Comparison of ENCODE assay signal across 20 cellular contexts in genomic region chr10:51171946-51172345, GRCh38.
A peak's percentile ranks its signal among the peaks of the same experiment; 100 is the strongest.
DNase-seq lines count a peak whose midpoint lies in the region; TF ChIP-seq lines count a peak whose summit lies in the region.
"Had no signal": no experiment of that assay in that cellular context is flagged by ENCODE, and none has a peak within 500 bp of the region (broad histone marks: within the 10 kb centered on the region; RNA-seq: fewer than 3 reads in every experiment).

No MANE protein-coding gene starts in this region.

- TF ChIP-seq POLR2A in uterus (IDR thresholded peaks at IDR 0.05): no peak

- H3K4me3 ChIP-seq in ascending aorta: no peak overlapping the region
- no peak overlapping the region for H3K4me3 ChIP-seq in fibroblast of villous mesenchyme (ENCODE audit: low read depth, low read length)
- no peak overlapping the region for H3K4me3 ChIP-seq in uterus
- H3K4me3 ChIP-seq: BLaER1, cardiac muscle cell, MG63, SJCRH30, thyroid gland had no signal

- H3K9me3 ChIP-seq in ascending aorta: no peaks in the 10 kb centered on the region
- H3K9me3 ChIP-seq in uterus: no peaks in the 10 kb centered on the region
- H3K9me3 ChIP-seq: BLaER1, MG63, SJCRH30, thyroid gland had no signal

- DNase-seq in HCEC 1CT (peak; percentile 85), ascending aorta (ENCODE audit: low spot score in 2 of 2) (no peak), fibroblast of villous mesenchyme (ENCODE audit: low read depth) (peak; percentile 74), uterus (no peak), amniotic stem cell (lab: John Stamatoyannopoulos, UW) (no peak), NCI-H1930 (lab: John Stamatoyannopoulos, UW) (no peak), AML-193 (lab: John Stamatoyannopoulos, UW) (no peak)
- DNase-seq: activated CD4-positive, alpha-beta T cell treated with anti-CD3 and anti-CD28 coated beads, Interleukin-2, amount 10 ng/mL, durations not matched to agents 7 days and 5 days; MG63; NCI-H1417 treated with DMSO at 0.1 percent for 48 hours; NCI-H748 treated with DMSO at 0.1 percent for 48 hours; posterior cingulate gyrus; SJCRH30; stimulated activated CD4-positive, alpha-beta T cell treated with anti-CD3 and anti-CD28 coated beads, Interleukin-1b, Interleukin-23, amount 100 ng/mL, for 48 hours; stimulated activated naive CD4-positive, alpha-beta T cell; thyroid gland had no signal

- intact Hi-C loops in ascending aorta (cut with DNase I): no loop called here
- intact Hi-C loops in uterus (cut with DNase I; ENCODE audit: low total_unique reads): no loop called here

- peak overlapping the region; percentile 12 to 62 for H3K27ac ChIP-seq in ascending aorta
- peak overlapping the region; percentile 5 to 44 for H3K27ac ChIP-seq in uterus
- H3K27ac ChIP-seq: BLaER1, cardiac muscle cell, epithelial cell of prostate, HL-60, SJCRH30, thyroid gland had no signal

- no peak for TF ChIP-seq CTCF in ascending aorta (IDR thresholded peaks at IDR 0.05)
- no peak for TF ChIP-seq CTCF in fibroblast of villous mesenchyme (IDR thresholded peaks at IDR 0.05; ENCODE audit: insufficient read depth, low read depth, low read length)
- TF ChIP-seq CTCF in uterus (IDR thresholded peaks at IDR 0.05): no peak

- H3K4me1 ChIP-seq in ascending aorta (peaks cover 0 to 10% of the 10 kb centered on the region in 2 donors), uterus (no peaks in the 10 kb centered on the region)
- H3K4me1 ChIP-seq: BLaER1, SJCRH30, thyroid gland had no signal

- H3K36me3 ChIP-seq in ascending aorta (no peaks in the 10 kb centered on the region), uterus (no peaks in the 10 kb centered on the region)
- H3K36me3 ChIP-seq: BLaER1, cardiac muscle cell, MG63, SJCRH30, thyroid gland had no signal

- H3K27me3 ChIP-seq in ascending aorta: no peaks in the 10 kb centered on the region
- H3K27me3 ChIP-seq in uterus: no peaks in the 10 kb centered on the region
- H3K27me3 ChIP-seq: BLaER1, cardiac muscle cell, MG63, SJCRH30, thyroid gland had no signal

Comparison
In these comparisons a context has a peak if more than half of its experiments do, and no peak if none do; other contexts are left out.
1. DNase-seq: peak in HCEC 1CT (single experiment) and fibroblast of villous mesenchyme (single experiment); none in ascending aorta (0 of 2), uterus (0 of 2), amniotic stem cell (single experiment), NCI-H1930 (0 of 2) and AML-193 (0 of 2).